Comparison of ENCODE assay signal across 13 cellular contexts in the genomic region with DNA sequence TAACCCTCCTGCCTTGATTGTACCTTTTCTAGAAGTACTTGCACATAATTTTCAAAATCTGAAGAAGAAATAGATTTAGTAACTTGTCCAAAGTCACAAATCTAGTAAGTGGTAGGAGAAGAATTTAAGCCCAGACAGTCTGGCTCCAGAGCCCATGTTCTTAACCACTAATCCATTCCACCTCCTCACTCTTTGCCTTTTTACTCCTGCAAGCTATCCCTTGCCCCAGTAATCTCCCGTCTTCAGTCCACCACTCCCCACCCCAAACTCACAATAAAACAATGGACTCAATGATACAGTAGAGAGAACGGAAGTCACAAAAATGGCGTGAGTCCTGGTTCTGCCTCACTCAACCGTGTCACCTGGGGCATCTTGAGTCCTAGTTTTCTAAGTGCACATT. TPM values are rescaled to one million over a fixed set of nuclear protein-coding genes. Genes with fewer than 3 reads are reported as not detected.
A peak's percentile ranks its signal among the peaks of the same experiment; 100 is the strongest.
DNase-seq lines count a peak whose midpoint lies in the region; ATAC-seq and TF ChIP-seq lines count a peak whose summit lies in the region.
"Had no signal": no experiment of that assay in that cellular context is flagged by ENCODE, and none has a peak within 500 bp of the region (broad histone marks: within the 10 kb centered on the region; RNA-seq: fewer than 3 reads in every experiment).

No MANE protein-coding gene starts in this region.

- H3K9me3 ChIP-seq in left ventricle myocardium inferior (replicated peaks) (no peaks in the 10 kb centered on the region), heart left ventricle (peaks cover 0 to 7% (median 0%) of the 10 kb centered on the region in 12 donors), WERI-Rb-1 (ENCODE audit: severe bottlenecking) (no peaks in the 10 kb centered on the region), left lung (no peaks in the 10 kb centered on the region), tibial artery (no peaks in the 10 kb centered on the region)
- H3K9me3 ChIP-seq: BE2C had no signal

- no peak for TF ChIP-seq POLR2A in heart left ventricle (IDR thresholded peaks at IDR 0.05)

- 94 to 96% (median 94%) methylated on average over 4 of the region's 4 CpGs for whole genome bisulfite sequencing in heart left ventricle, 4 donors

- H3K4me3 ChIP-seq in left ventricle myocardium inferior, result no peak overlapping the region
- H3K4me3 ChIP-seq in heart left ventricle, result peak overlapping the region in 2 of 12 donors; percentile 38 to 55
- H3K4me3 ChIP-seq in WERI-Rb-1 (ENCODE audit: low read depth, low read length), result no peak overlapping the region
- no peak overlapping the region for H3K4me3 ChIP-seq in left lung
- H3K4me3 ChIP-seq in tibial artery, result no peak overlapping the region

- DNase-seq in left ventricle myocardium inferior (no peak), heart left ventricle (no peak), WERI-Rb-1 (no peak), left lung (no peak), tibial artery (no peak), superior temporal gyrus (ENCODE audit: extremely low spot score) (no peak)
- DNase-seq: BE2C, GOT3, KG1, NCI-H187 treated with DMSO at 0.1 percent for 48 hours, NCI-H524 treated with DMSO at 0.1 percent for 48 hours had no signal

- H3K36me3 ChIP-seq in left ventricle myocardium inferior, result no peaks in the 10 kb centered on the region
- H3K36me3 ChIP-seq in heart left ventricle, result no peaks in the 10 kb centered on the region
- no peaks in the 10 kb centered on the region for H3K36me3 ChIP-seq in WERI-Rb-1
- H3K36me3 ChIP-seq in left lung, result no peaks in the 10 kb centered on the region
- no peaks in the 10 kb centered on the region for H3K36me3 ChIP-seq in tibial artery
- H3K36me3 ChIP-seq: BE2C had no signal

- ATAC-seq in heart left ventricle, result no peak
- peak; percentile 23 for ATAC-seq in left lung
- ATAC-seq in HG02870 (IDR thresholded peaks at IDR 0.05; ENCODE audit: unreplicated experiment), result no peak
- no peak for ATAC-seq in activated CD4-positive, CD25-positive, alpha-beta regulatory T cell treated with anti-CD3 and anti-CD28 coated beads, Interleukin-2, amount 50 U/mL, for 24 hours

- TF ChIP-seq CTCF in left ventricle myocardium inferior (IDR thresholded peaks at IDR 0.05; ENCODE audit: borderline replicate concordance) (no peak), heart left ventricle (IDR thresholded peaks at IDR 0.05) (no peak), WERI-Rb-1 (IDR thresholded peaks at IDR 0.05; ENCODE audit: low read depth, low read length) (no peak), left lung (IDR thresholded peaks at IDR 0.05) (no peak), tibial artery (IDR thresholded peaks at IDR 0.05) (no peak)

- H3K4me1 ChIP-seq in left ventricle myocardium inferior, result peaks cover 29% of the 10 kb centered on the region
- peaks cover 0 to 31% (median 9%) of the 10 kb centered on the region in 12 donors for H3K4me1 ChIP-seq in heart left ventricle
- H3K4me1 ChIP-seq in left lung, result peaks cover 4 to 31% of the 10 kb centered on the region in 2 donors
- H3K4me1 ChIP-seq in tibial artery, result peaks cover 0 to 25% (median 2%) of the 10 kb centered on the region in 4 donors

- intact Hi-C loops in left ventricle myocardium inferior (cut with micrococcal nuclease), result loop anchor here (2.0 to 10.0 kb wide), 2 partner anchors 143 to 281 kb away; a partner anchor contains a TSS
- intact Hi-C loops in heart left ventricle (cut with DNase I), result loop anchor here (1.0 to 10.0 kb wide), 7 partner anchors 143 to 703 kb away; a partner anchor contains a TSS
- intact Hi-C loops in left lung (cut with DNase I), result loop anchor here in 1 of 2 donors (5.0 kb wide), 1 partner anchor 280 kb away; no protein-coding TSS in a partner anchor
- intact Hi-C loops in tibial artery (cut with DNase I; ENCODE audit: low total_unique reads), result loop anchor here (5.0 to 10.0 kb wide), 2 partner anchors 123 to 230 kb away; no protein-coding TSS in a partner anchor

- no peaks in the 10 kb centered on the region for H3K27me3 ChIP-seq in left ventricle myocardium inferior (ENCODE audit: low read depth)
- H3K27me3 ChIP-seq in heart left ventricle, result no peaks in the 10 kb centered on the region
- no peaks in the 10 kb centered on the region for H3K27me3 ChIP-seq in WERI-Rb-1 (ENCODE audit: insufficient read depth, low read depth, severe bottlenecking)
- no peaks in the 10 kb centered on the region for H3K27me3 ChIP-seq in left lung
- H3K27me3 ChIP-seq in tibial artery, result no peaks in the 10 kb centered on the region
- H3K27me3 ChIP-seq: BE2C had no signal

- H3K27ac ChIP-seq in left ventricle myocardium inferior (replicated peaks) (peak overlapping the region; percentile 72), heart left ventricle (peak overlapping the region in 6 of 12 donors; percentile 2 to 76 (median 60)), WERI-Rb-1 (peak overlapping the region; percentile 27), left lung (peak overlapping the region in 1 of 2 donors; percentile 68), tibial artery (peak overlapping the region; percentile 64 to 83)

RNA-seq across cellular contexts. Expression of a gene that starts 48.7 kb away (rescaled TPM):
- 16.6 TPM for total RNA-seq in left ventricle myocardium inferior
- total RNA-seq in heart left ventricle, result 10 to 100 TPM in 8 of 9 donors, 1 to 10 TPM in 1; 8.5 to 20.0 (median 13.8) TPM
- 10 to 100 TPM in 1 of 2 donors, 1 to 10 TPM in 1; 6.2 to 20.2 TPM for polyA plus RNA-seq in heart left ventricle
- total RNA-seq in left lung, result 10 to 100 TPM; 12.8 to 19.4 TPM
